In the genomic region with DNA sequence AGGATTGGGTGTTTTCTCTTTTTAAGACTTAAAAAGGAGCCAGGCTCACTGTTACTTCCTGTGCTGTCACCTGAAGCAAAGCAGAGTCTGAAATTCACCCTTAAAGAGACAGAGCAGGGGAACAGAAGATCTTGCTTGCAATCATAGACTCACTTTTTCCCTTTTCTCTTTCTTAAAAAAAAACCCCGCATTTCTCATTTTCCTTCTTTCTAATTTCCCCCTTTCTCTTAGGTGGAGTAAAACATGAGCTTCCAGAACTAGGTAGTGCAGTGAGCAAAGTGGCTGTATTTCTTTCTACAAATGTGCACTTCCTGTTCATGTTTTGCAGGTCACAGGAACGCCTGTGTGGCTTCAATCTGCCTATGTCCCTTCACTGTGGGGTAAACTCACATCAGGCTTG, we compare ENCODE assay signal across 14 cellular contexts.
DNase-seq lines count a peak whose midpoint lies in the region; ATAC-seq and TF ChIP-seq lines count a peak whose summit lies in the region.
"Had no signal": no experiment of that assay in that cellular context is flagged by ENCODE, and none has a peak within 500 bp of the region (broad histone marks: within the 10 kb centered on the region; RNA-seq: fewer than 3 reads in every experiment).

No MANE protein-coding gene starts in this region.

- H3K4me1 ChIP-seq in Karpas-422 (ENCODE audit: low read length) (peaks cover 12% of the 10 kb centered on the region), uterus (no peaks in the 10 kb centered on the region)
- H3K4me1 ChIP-seq: pancreas had no signal

- H3K4me2 ChIP-seq in Karpas-422 (ENCODE audit: low read depth, low read length, poor library complexity, severe bottlenecking): peak overlapping the region; percentile 16
- H3K4me2 ChIP-seq: GM23338 had no signal

- TF ChIP-seq POLR2A in uterus (IDR thresholded peaks at IDR 0.05): no peak

- peak overlapping the region; percentile 10; the same call in 1 of the 2 replicates for H3K27ac ChIP-seq in Karpas-422 (ENCODE audit: low read length)
- H3K27ac ChIP-seq in uterus: no peak overlapping the region
- H3K27ac ChIP-seq: pancreas had no signal

- H3K36me3 ChIP-seq in Karpas-422 (ENCODE audit: insufficient read depth, low read length): no peaks in the 10 kb centered on the region; the same call in 1 of the 2 replicates
- no peaks in the 10 kb centered on the region for H3K36me3 ChIP-seq in uterus
- H3K36me3 ChIP-seq: pancreas had no signal

- TF ChIP-seq CTCF in uterus (IDR thresholded peaks at IDR 0.05): no peak

- intact Hi-C loops in uterus (cut with DNase I; ENCODE audit: low total_unique reads): no loop called here

- H4K20me1 ChIP-seq in Karpas-422 (ENCODE audit: insufficient read depth, low read depth, low read length): no peaks in the 10 kb centered on the region

- ATAC-seq in GM21723 (IDR thresholded peaks at IDR 0.05; ENCODE audit: unreplicated experiment): no peak
- ATAC-seq: GM23338, pancreas had no signal

- H3K9me2 ChIP-seq in Karpas-422 (replicated peaks; ENCODE audit: insufficient read depth, low read length): no peaks in the 10 kb centered on the region

- H3K9me3 ChIP-seq in Karpas-422 (ENCODE audit: low read length): no peaks in the 10 kb centered on the region; the same call in 1 of the 2 replicates
- H3K9me3 ChIP-seq in uterus: no peaks in the 10 kb centered on the region
- H3K9me3 ChIP-seq: pancreas had no signal

- no peaks in the 10 kb centered on the region for H3K79me2 ChIP-seq in Karpas-422 (ENCODE audit: low read length)

- no peak overlapping the region for H3K9ac ChIP-seq in Karpas-422 (ENCODE audit: low read length)

- no peak overlapping the region for H3K4me3 ChIP-seq in Karpas-422 (ENCODE audit: low read length)
- no peak overlapping the region for H3K4me3 ChIP-seq in uterus
- H3K4me3 ChIP-seq: GM23338, lung, pancreas had no signal

- no peak overlapping the region for H2AFZ ChIP-seq in Karpas-422 (ENCODE audit: low read length)

- peak; percentile 12 for DNase-seq in stimulated activated CD4-positive, alpha-beta T cell treated with anti-CD3 and anti-CD28 coated beads, Interleukin-15, amount 100 ng/mL, for 24 hours
- no peak for DNase-seq in stimulated activated CD4-positive, alpha-beta T cell treated with anti-CD3 and anti-CD28 coated beads, Interleukin-4, amount 100 ng/mL, for 1 hour
- DNase-seq in Karpas-422 (peak; percentile 54), nucleus accumbens (lab: John Stamatoyannopoulos, UW) (no peak), RKO (ENCODE audit: low spot score) (no peak), uterus (no peak)
- DNase-seq in central memory CD4-positive, alpha-beta T cell: peak; percentile 29
- DNase-seq: hypothalamus, MV-4-11, pancreas, RPMI8226 had no signal

- no peaks in the 10 kb centered on the region for H3K27me3 ChIP-seq in Karpas-422 (ENCODE audit: low read length)
- no peaks in the 10 kb centered on the region for H3K27me3 ChIP-seq in uterus
- H3K27me3 ChIP-seq: pancreas had no signal

Comparison
In these comparisons a context has a peak if more than half of its experiments do, and no peak if none do; other contexts are left out.
1. DNase-seq: peak in stimulated activated CD4-positive, alpha-beta T cell treated with anti-CD3 and anti-CD28 coated beads, Interleukin-15, amount 100 ng/mL, for 24 hours (single experiment), Karpas-422 (single experiment) and central memory CD4-positive, alpha-beta T cell (single experiment); none in stimulated activated CD4-positive, alpha-beta T cell treated with anti-CD3 and anti-CD28 coated beads, Interleukin-4, amount 100 ng/mL, for 1 hour (single experiment), nucleus accumbens (0 of 56), RKO (single experiment) and uterus (0 of 2).